ENCODE assay signal across 1 cellular context in the genomic region with DNA sequence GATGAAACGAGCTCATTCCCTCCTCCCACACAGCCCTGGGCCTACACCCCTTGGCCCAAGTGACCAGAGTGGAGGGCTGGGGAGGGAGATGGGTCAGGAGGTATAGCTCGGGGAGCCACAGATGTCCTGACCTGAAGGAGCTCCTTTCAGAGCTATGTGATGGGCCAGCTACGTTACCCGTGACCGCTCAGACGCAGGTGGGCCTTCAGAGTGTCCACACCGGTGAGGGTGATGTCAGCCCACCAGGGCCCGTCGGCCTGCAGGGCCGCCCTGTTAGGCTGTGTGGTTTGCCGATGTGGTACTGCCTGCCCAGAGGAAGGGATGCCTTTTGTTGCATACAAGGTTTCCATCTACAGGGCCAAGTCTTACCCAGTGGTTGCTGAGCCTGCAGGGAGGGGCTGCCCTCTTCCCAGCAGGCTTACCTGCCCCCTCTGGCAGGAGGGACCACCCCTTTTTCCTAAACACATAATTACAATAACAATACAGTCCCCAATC.
TF ChIP-seq lines count a peak whose summit lies in the region.

No MANE protein-coding gene starts in this region.

TF ChIP-seq in IMR-90, 13 proteins besides CTCF, POLR2A, EP300 and RAD21:
- TF ChIP-seq CHD1 (IDR thresholded peaks at IDR 0.05; ENCODE audit: low read depth, low read length) (no peak), FOS (IDR thresholded peaks at IDR 0.05; ENCODE audit: low read depth, low read length) (no peak), MXI1 (IDR thresholded peaks at IDR 0.05; ENCODE audit: borderline replicate concordance, low read depth, low read length) (no peak), MAZ (IDR thresholded peaks at IDR 0.05; ENCODE audit: borderline replicate concordance, low read depth, low read length) (no peak), USF2 (IDR thresholded peaks at IDR 0.05; ENCODE audit: low read depth, low read length) (no peak), NFE2L2 (IDR thresholded peaks at IDR 0.05; ENCODE audit: low read depth, low read length) (no peak), BHLHE40 (IDR thresholded peaks at IDR 0.05; ENCODE audit: low read depth, low read length) (no peak), RFX5 (IDR thresholded peaks at IDR 0.05; ENCODE audit: low read depth, low read length) (no peak), RCOR1 (IDR thresholded peaks at IDR 0.05; ENCODE audit: insufficient replicate concordance, low read length) (no peak), CEBPB (IDR thresholded peaks at IDR 0.05; ENCODE audit: low read depth, low read length) (no peak), MAFK (IDR thresholded peaks at IDR 0.05; ENCODE audit: low read depth, low read length) (no peak), SMC3 (IDR thresholded peaks at IDR 0.05; ENCODE audit: low read depth, low read length) (no peak)
- TF ChIP-seq, protein P1, sequence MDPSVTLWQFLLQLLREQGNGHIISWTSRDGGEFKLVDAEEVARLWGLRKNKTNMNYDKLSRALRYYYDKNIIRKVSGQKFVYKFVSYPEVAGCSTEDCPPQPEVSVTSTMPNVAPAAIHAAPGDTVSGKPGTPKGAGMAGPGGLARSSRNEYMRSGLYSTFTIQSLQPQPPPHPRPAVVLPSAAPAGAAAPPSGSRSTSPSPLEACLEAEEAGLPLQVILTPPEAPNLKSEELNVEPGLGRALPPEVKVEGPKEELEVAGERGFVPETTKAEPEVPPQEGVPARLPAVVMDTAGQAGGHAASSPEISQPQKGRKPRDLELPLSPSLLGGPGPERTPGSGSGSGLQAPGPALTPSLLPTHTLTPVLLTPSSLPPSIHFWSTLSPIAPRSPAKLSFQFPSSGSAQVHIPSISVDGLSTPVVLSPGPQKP (IDR thresholded peaks at IDR 0.05; ENCODE audit: borderline replicate concordance, low read depth, low read length) = no peak
TF ChIP-seq in IMR-90: peak in this region for 0.
